17 cellular contexts compared by ENCODE assay signal in genomic region chr6:133807531-133807930, GRCh38.
A peak's percentile ranks its signal among the peaks of the same experiment; 100 is the strongest.
DNase-seq lines count a peak whose midpoint lies in the region; TF ChIP-seq lines count a peak whose summit lies in the region.
"Had no signal": no experiment of that assay in that cellular context is flagged by ENCODE, and none has a peak within 500 bp of the region (broad histone marks: within the 10 kb centered on the region; RNA-seq: fewer than 3 reads in every experiment).

No MANE protein-coding gene starts in this region.

- H3K4me3 Mint-ChIP-seq in CD4-positive, alpha-beta memory T cell, result no peak overlapping the region
- H3K4me3 Mint-ChIP-seq: CD14-positive monocyte; CD4-positive, CD25-positive, alpha-beta regulatory T cell; CD8-positive, alpha-beta T cell had no signal

- peak; percentile 16 for DNase-seq in fibroblast of gingiva (ENCODE audit: low read depth)
- peak; percentile 52 for DNase-seq in fibroblast of the aortic adventitia (ENCODE audit: low read depth)
- DNase-seq in NCI-H2227 (lab: John Stamatoyannopoulos, UW; ENCODE audit: unreplicated experiment), result no peak
- DNase-seq in adrenal gland, result no peak
- no peak for DNase-seq in CD4-positive, alpha-beta memory T cell
- DNase-seq: 8988T; ACHN; BE2C; C1 segment of cervical spinal cord; Caco-2; Calu3; CD4-positive, CD25-positive, alpha-beta regulatory T cell; CD8-positive, alpha-beta T cell; DMS79 treated with DMSO at 0.1 percent for 48 hours; GF-D8 had no signal

- no peaks in the 10 kb centered on the region for H3K4me1 ChIP-seq in adrenal gland (replicated peaks in 1 of 2)
- H3K4me1 ChIP-seq in CD4-positive, alpha-beta memory T cell (ENCODE audit: insufficient read depth, low read length), result no peaks in the 10 kb centered on the region
- H3K4me1 ChIP-seq: BE2C, Caco-2 had no signal

- TF ChIP-seq CTCF in fibroblast of the aortic adventitia (IDR thresholded peaks at IDR 0.05; ENCODE audit: insufficient read depth, low read length) (no peak), adrenal gland (IDR thresholded peaks at IDR 0.05) (no peak)

- H3K4me3 ChIP-seq in fibroblast of the aortic adventitia (ENCODE audit: low read depth, low read length), result no peak overlapping the region
- H3K4me3 ChIP-seq in adrenal gland, result no peak overlapping the region
- H3K4me3 ChIP-seq in CD4-positive, alpha-beta memory T cell (ENCODE audit: low read length in 2 of 2), result no peak overlapping the region
- H3K4me3 ChIP-seq: BLaER1 had no signal

- no peaks in the 10 kb centered on the region for H3K36me3 Mint-ChIP-seq in CD4-positive, alpha-beta memory T cell
- H3K36me3 Mint-ChIP-seq: CD14-positive monocyte; CD4-positive, CD25-positive, alpha-beta regulatory T cell; CD8-positive, alpha-beta T cell had no signal

- peaks cover 0 to 5% (median 2%) of the 10 kb centered on the region in 8 donors for H3K9me3 Mint-ChIP-seq in CD4-positive, alpha-beta memory T cell

- H3K27ac Mint-ChIP-seq in CD4-positive, alpha-beta memory T cell, result no peak overlapping the region
- H3K27ac Mint-ChIP-seq: CD4-positive, CD25-positive, alpha-beta regulatory T cell; CD8-positive, alpha-beta T cell had no signal

- H3K9me3 ChIP-seq in adrenal gland (replicated peaks in 1 of 3), result no peaks in the 10 kb centered on the region
- no peaks in the 10 kb centered on the region for H3K9me3 ChIP-seq in CD4-positive, alpha-beta memory T cell (ENCODE audit: control insufficient read depth in 1 of 2, low read length in 2 of 2)
- H3K9me3 ChIP-seq: BE2C, BLaER1, Caco-2 had no signal

- peaks cover 20 to 21% of the 10 kb centered on the region in 2 donors for H3K27me3 Mint-ChIP-seq in CD4-positive, alpha-beta memory T cell

- 28 to 50% (median 36%) methylated on average over 1 of the region's 1 CpG for WGBS in adrenal gland, 4 donors

- peaks cover 0 to 1% (median 0%) of the 10 kb centered on the region in 4 donors for H3K4me1 Mint-ChIP-seq in CD4-positive, alpha-beta memory T cell
- H3K4me1 Mint-ChIP-seq: CD14-positive monocyte; CD4-positive, CD25-positive, alpha-beta regulatory T cell had no signal

- POLR2A ChIA-PET in CD4-positive, alpha-beta memory T cell (lab: Charles Lee; ENCODE audit: partially characterized antibody), result no interaction called here

- no peaks in the 10 kb centered on the region for H3K27me3 ChIP-seq in adrenal gland
- H3K27me3 ChIP-seq in CD4-positive, alpha-beta memory T cell (ENCODE audit: insufficient read depth, low read length), result no peaks in the 10 kb centered on the region
- H3K27me3 ChIP-seq: BLaER1 had no signal

- CTCF ChIA-PET in CD4-positive, alpha-beta memory T cell (lab: Charles Lee; ENCODE audit: partially characterized antibody), result no interaction called here

- intact Hi-C loops in adrenal gland (cut with DNase I), result no loop called here
- intact Hi-C loops in CD4-positive, alpha-beta memory T cell (cut with micrococcal nuclease), result no loop called here

- no peaks in the 10 kb centered on the region for H3K36me3 ChIP-seq in adrenal gland (replicated peaks in 1 of 2)
- no peaks in the 10 kb centered on the region for H3K36me3 ChIP-seq in CD4-positive, alpha-beta memory T cell (ENCODE audit: insufficient read depth, low read length)
- H3K36me3 ChIP-seq: BE2C, BLaER1 had no signal

- no peak for TF ChIP-seq POLR2A in adrenal gland (IDR thresholded peaks at IDR 0.05)

- no peak overlapping the region for H3K27ac ChIP-seq in adrenal gland
- no peak overlapping the region for H3K27ac ChIP-seq in CD4-positive, alpha-beta memory T cell (ENCODE audit: low read depth, low read length)
- H3K27ac ChIP-seq: BLaER1 had no signal

Comparison
In these comparisons a context has a peak if more than half of its experiments do, and no peak if none do; other contexts are left out.
1. DNase-seq: peak in fibroblast of gingiva (single experiment) and fibroblast of the aortic adventitia (single experiment); none in NCI-H2227 (single experiment), adrenal gland (0 of 7) and CD4-positive, alpha-beta memory T cell (0 of 5).